ENCODE assay signal across 1 cellular context in genomic region chr20:33664085-33664761, GRCh38.
TF ChIP-seq lines count a peak whose summit lies in the region.

No MANE protein-coding gene starts in this region.

TF ChIP-seq in endothelial cell of umbilical vein, 7 proteins besides CTCF, POLR2A, EP300 and RAD21:
- TF ChIP-seq MYC (IDR thresholded peaks at IDR 0.05; ENCODE audit: low read depth, low read length) (no peak), MAX (IDR thresholded peaks at IDR 0.05; ENCODE audit: insufficient read depth, insufficient read length) (no peak), FOS (IDR thresholded peaks at IDR 0.05; ENCODE audit: borderline replicate concordance, insufficient read depth, low read length) (no peak), GATA2 (IDR thresholded peaks at IDR 0.05; ENCODE audit: insufficient read depth, insufficient read length, low read depth, low read length) (no peak)
